1 cellular context compared by ENCODE assay signal in the genomic region with DNA sequence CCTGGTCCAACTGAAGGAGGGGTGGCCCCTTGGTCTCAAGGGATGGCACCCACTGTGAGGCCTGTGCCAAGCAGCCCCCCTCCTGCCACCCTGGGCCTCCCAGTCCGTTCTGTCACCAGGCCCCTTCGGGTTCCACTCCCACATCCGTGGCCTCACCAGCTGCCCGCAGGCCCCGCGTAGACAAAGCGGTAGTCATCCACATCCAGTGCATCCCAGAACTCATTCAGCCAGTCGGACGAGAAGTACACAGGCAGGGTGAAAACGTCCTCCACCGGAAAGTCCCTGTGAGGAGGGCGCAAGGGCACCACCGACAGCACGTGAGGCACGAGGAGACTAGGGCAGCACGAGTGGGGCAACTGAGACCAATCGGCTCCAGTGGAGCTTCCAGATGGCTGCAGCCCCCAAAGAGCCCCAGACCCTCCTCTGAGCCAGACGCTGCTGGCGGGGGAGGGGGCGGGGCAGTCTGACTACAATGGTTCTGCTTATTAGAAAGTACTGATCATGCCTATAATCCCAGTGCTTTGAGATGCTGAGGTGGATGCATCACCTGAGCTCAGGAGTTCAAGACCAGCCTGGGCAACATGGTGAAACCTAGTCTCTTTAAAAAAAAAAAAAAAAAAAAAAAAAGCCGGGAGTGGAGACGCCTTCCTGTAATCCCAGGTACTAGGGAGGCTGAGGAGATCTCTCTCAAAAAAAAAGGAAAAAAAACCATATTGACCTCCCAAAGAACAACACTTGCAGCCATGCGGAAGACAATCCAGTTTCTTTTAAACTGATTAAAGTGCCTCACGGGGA.
TF ChIP-seq lines count a peak whose summit lies in the region.

No MANE protein-coding gene starts in this region.

TF ChIP-seq in endothelial cell of umbilical vein, 7 proteins besides CTCF, POLR2A, EP300 and RAD21:
- TF ChIP-seq FOS (IDR thresholded peaks at IDR 0.05; ENCODE audit: borderline replicate concordance, insufficient read depth, low read length) (no peak), JUN (IDR thresholded peaks at IDR 0.05; ENCODE audit: borderline replicate concordance, insufficient read depth, insufficient read length, low read depth) (no peak), POLR2AphosphoS5 (IDR thresholded peaks at IDR 0.05; ENCODE audit: insufficient read depth, low read depth, low read length) (no peak), GATA2 (IDR thresholded peaks at IDR 0.05; ENCODE audit: insufficient read depth, insufficient read length, low read depth, low read length) (no peak), EZH2 (IDR thresholded peaks at IDR 0.05; ENCODE audit: borderline replicate concordance, low read depth, low read length, severe bottlenecking) (no peak), MYC (IDR thresholded peaks at IDR 0.05; ENCODE audit: low read depth, low read length) (no peak)
- TF ChIP-seq, protein P1, sequence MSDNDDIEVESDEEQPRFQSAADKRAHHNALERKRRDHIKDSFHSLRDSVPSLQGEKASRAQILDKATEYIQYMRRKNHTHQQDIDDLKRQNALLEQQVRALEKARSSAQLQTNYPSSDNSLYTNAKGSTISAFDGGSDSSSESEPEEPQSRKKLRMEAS (IDR thresholded peaks at IDR 0.05; ENCODE audit: insufficient read depth, insufficient read length): no peak
